In genomic region chr3:190617185-190617584, GRCh38 we compare ENCODE assay signal across 1 cellular context.
TF ChIP-seq lines count a peak whose summit lies in the region.

No MANE protein-coding gene starts in this region.

TF ChIP-seq in HepG2, 621 proteins besides CTCF, POLR2A, EP300 and RAD21 (continued from another document and continues in another):
- TF ChIP-seq, protein P1, sequence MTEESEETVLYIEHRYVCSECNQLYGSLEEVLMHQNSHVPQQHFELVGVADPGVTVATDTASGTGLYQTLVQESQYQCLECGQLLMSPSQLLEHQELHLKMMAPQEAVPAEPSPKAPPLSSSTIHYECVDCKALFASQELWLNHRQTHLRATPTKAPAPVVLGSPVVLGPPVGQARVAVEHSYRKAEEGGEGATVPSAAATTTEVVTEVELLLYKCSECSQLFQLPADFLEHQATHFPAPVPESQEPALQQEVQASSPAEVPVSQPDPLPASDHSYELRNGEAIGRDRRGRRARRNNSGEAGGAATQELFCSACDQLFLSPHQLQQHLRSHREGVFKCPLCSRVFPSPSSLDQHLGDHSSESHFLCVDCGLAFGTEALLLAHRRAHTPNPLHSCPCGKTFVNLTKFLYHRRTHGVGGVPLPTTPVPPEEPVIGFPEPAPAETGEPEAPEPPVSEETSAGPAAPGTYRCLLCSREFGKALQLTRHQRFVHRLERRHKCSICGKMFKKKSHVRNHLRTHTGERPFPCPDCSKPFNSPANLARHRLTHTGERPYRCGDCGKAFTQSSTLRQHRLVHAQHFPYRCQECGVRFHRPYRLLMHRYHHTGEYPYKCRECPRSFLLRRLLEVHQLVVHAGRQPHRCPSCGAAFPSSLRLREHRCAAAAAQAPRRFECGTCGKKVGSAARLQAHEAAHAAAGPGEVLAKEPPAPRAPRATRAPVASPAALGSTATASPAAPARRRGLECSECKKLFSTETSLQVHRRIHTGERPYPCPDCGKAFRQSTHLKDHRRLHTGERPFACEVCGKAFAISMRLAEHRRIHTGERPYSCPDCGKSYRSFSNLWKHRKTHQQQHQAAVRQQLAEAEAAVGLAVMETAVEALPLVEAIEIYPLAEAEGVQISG (CRISPR knock-in tag; IDR thresholded peaks at IDR 0.05), result no peak
- TF ChIP-seq RFX3 (CRISPR knock-in tag; IDR thresholded peaks at IDR 0.05), result peak; percentile 91
- no peak for TF ChIP-seq KDM6A (CRISPR knock-in tag; IDR thresholded peaks at IDR 0.05; ENCODE audit: low read depth)
- no peak for TF ChIP-seq ZNF235 (CRISPR knock-in tag; IDR thresholded peaks at IDR 0.05; ENCODE audit: borderline replicate concordance)
- TF ChIP-seq, protein P2, sequence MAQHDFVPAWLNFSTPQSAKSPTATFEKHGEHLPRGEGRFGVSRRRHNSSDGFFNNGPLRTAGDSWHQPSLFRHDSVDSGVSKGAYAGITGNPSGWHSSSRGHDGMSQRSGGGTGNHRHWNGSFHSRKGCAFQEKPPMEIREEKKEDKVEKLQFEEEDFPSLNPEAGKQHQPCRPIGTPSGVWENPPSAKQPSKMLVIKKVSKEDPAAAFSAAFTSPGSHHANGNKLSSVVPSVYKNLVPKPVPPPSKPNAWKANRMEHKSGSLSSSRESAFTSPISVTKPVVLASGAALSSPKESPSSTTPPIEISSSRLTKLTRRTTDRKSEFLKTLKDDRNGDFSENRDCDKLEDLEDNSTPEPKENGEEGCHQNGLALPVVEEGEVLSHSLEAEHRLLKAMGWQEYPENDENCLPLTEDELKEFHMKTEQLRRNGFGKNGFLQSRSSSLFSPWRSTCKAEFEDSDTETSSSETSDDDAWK (CRISPR knock-in tag; IDR thresholded peaks at IDR 0.05), result no peak
- TF ChIP-seq, protein P3, sequence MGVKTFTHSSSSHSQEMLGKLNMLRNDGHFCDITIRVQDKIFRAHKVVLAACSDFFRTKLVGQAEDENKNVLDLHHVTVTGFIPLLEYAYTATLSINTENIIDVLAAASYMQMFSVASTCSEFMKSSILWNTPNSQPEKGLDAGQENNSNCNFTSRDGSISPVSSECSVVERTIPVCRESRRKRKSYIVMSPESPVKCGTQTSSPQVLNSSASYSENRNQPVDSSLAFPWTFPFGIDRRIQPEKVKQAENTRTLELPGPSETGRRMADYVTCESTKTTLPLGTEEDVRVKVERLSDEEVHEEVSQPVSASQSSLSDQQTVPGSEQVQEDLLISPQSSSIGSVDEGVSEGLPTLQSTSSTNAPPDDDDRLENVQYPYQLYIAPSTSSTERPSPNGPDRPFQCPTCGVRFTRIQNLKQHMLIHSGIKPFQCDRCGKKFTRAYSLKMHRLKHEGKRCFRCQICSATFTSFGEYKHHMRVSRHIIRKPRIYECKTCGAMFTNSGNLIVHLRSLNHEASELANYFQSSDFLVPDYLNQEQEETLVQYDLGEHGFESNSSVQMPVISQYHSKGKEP (CRISPR knock-in tag; IDR thresholded peaks at IDR 0.05), result no peak
- TF ChIP-seq ZFP90 (CRISPR knock-in tag; IDR thresholded peaks at IDR 0.05; ENCODE audit: borderline replicate concordance), result no peak
- no peak for TF ChIP-seq GRHL1 (CRISPR knock-in tag; conservative IDR thresholded peaks at IDR 0.05)
- TF ChIP-seq ZNF543 (CRISPR knock-in tag; IDR thresholded peaks at IDR 0.05), result no peak
- TF ChIP-seq ELF3 (CRISPR knock-in tag; IDR thresholded peaks at IDR 0.05), result peak; percentile 78
- TF ChIP-seq ATF7-NPFF (CRISPR knock-in tag; IDR thresholded peaks at IDR 0.05; ENCODE audit: low read depth), result no peak
- TF ChIP-seq ZBTB37 (CRISPR knock-in tag; IDR thresholded peaks at IDR 0.05), result no peak
- TF ChIP-seq ZNF431 (CRISPR knock-in tag; IDR thresholded peaks at IDR 0.05; ENCODE audit: borderline replicate concordance, low read depth), result no peak
- no peak for TF ChIP-seq SP5 (CRISPR knock-in tag; IDR thresholded peaks at IDR 0.05; ENCODE audit: borderline replicate concordance, low read depth)
- TF ChIP-seq BCL6 (CRISPR knock-in tag; IDR thresholded peaks at IDR 0.05), result peak; percentile 40
- no peak for TF ChIP-seq HCFC1 (IDR thresholded peaks at IDR 0.05; ENCODE audit: low read depth, low read length)
- TF ChIP-seq, protein P4, sequence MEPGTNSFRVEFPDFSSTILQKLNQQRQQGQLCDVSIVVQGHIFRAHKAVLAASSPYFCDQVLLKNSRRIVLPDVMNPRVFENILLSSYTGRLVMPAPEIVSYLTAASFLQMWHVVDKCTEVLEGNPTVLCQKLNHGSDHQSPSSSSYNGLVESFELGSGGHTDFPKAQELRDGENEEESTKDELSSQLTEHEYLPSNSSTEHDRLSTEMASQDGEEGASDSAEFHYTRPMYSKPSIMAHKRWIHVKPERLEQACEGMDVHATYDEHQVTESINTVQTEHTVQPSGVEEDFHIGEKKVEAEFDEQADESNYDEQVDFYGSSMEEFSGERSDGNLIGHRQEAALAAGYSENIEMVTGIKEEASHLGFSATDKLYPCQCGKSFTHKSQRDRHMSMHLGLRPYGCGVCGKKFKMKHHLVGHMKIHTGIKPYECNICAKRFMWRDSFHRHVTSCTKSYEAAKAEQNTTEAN (CRISPR knock-in tag; conservative IDR thresholded peaks at IDR 0.05), result no peak
- TF ChIP-seq, protein P5, sequence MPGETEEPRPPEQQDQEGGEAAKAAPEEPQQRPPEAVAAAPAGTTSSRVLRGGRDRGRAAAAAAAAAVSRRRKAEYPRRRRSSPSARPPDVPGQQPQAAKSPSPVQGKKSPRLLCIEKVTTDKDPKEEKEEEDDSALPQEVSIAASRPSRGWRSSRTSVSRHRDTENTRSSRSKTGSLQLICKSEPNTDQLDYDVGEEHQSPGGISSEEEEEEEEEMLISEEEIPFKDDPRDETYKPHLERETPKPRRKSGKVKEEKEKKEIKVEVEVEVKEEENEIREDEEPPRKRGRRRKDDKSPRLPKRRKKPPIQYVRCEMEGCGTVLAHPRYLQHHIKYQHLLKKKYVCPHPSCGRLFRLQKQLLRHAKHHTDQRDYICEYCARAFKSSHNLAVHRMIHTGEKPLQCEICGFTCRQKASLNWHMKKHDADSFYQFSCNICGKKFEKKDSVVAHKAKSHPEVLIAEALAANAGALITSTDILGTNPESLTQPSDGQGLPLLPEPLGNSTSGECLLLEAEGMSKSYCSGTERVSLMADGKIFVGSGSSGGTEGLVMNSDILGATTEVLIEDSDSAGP (CRISPR knock-in tag; IDR thresholded peaks at IDR 0.05; ENCODE audit: borderline replicate concordance), result no peak
- TF ChIP-seq RXRB (CRISPR knock-in tag; IDR thresholded peaks at IDR 0.05; ENCODE audit: borderline replicate concordance), result no peak
- no peak for TF ChIP-seq ZNF724P (CRISPR knock-in tag; IDR thresholded peaks at IDR 0.05; ENCODE audit: borderline replicate concordance)
- TF ChIP-seq CBX5 (CRISPR knock-in tag; IDR thresholded peaks at IDR 0.05; ENCODE audit: borderline replicate concordance), result no peak
- TF ChIP-seq, protein P6, sequence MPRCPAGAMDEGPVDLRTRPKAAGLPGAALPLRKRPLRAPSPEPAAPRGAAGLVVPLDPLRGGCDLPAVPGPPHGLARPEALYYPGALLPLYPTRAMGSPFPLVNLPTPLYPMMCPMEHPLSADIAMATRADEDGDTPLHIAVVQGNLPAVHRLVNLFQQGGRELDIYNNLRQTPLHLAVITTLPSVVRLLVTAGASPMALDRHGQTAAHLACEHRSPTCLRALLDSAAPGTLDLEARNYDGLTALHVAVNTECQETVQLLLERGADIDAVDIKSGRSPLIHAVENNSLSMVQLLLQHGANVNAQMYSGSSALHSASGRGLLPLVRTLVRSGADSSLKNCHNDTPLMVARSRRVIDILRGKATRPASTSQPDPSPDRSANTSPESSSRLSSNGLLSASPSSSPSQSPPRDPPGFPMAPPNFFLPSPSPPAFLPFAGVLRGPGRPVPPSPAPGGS (CRISPR knock-in tag; IDR thresholded peaks at IDR 0.05), result no peak
- TF ChIP-seq ZNF841 (CRISPR knock-in tag; IDR thresholded peaks at IDR 0.05; ENCODE audit: borderline replicate concordance), result no peak
- no peak for TF ChIP-seq RAD51 (IDR thresholded peaks at IDR 0.05; ENCODE audit: borderline replicate concordance)
- TF ChIP-seq ZNF530 (CRISPR knock-in tag; IDR thresholded peaks at IDR 0.05; ENCODE audit: low read depth), result no peak
- no peak for TF ChIP-seq RELA (CRISPR knock-in tag; IDR thresholded peaks at IDR 0.05)
- no peak for TF ChIP-seq SOX6 (IDR thresholded peaks at IDR 0.05)
- TF ChIP-seq SOX6 (CRISPR knock-in tag; IDR thresholded peaks at IDR 0.05), result 0 out of 2 replicates have a peak, but pooled peaks have one; percentile 20
- TF ChIP-seq TFE3 (CRISPR knock-in tag; IDR thresholded peaks at IDR 0.05), result no peak
- no peak for TF ChIP-seq ZNF713 (CRISPR knock-in tag; IDR thresholded peaks at IDR 0.05)
- no peak for TF ChIP-seq STAG1 (CRISPR knock-in tag; IDR thresholded peaks at IDR 0.05)
- TF ChIP-seq BORCS8-MEF2B (CRISPR knock-in tag; IDR thresholded peaks at IDR 0.05), result no peak
- no peak for TF ChIP-seq ZNF781 (CRISPR knock-in tag; IDR thresholded peaks at IDR 0.05; ENCODE audit: borderline replicate concordance, not compliant biosample characterization)
- peak; percentile 49 for TF ChIP-seq CEBPG (CRISPR knock-in tag; IDR thresholded peaks at IDR 0.05)
- TF ChIP-seq ZC3H4 (CRISPR knock-in tag; IDR thresholded peaks at IDR 0.05; ENCODE audit: borderline replicate concordance), result no peak
- TF ChIP-seq ASH2L (IDR thresholded peaks at IDR 0.05; ENCODE audit: insufficient read length, low read depth, low read length), result peak; percentile 27
- TF ChIP-seq SP4 (CRISPR knock-in tag; IDR thresholded peaks at IDR 0.05), result no peak
- TF ChIP-seq, protein P7, sequence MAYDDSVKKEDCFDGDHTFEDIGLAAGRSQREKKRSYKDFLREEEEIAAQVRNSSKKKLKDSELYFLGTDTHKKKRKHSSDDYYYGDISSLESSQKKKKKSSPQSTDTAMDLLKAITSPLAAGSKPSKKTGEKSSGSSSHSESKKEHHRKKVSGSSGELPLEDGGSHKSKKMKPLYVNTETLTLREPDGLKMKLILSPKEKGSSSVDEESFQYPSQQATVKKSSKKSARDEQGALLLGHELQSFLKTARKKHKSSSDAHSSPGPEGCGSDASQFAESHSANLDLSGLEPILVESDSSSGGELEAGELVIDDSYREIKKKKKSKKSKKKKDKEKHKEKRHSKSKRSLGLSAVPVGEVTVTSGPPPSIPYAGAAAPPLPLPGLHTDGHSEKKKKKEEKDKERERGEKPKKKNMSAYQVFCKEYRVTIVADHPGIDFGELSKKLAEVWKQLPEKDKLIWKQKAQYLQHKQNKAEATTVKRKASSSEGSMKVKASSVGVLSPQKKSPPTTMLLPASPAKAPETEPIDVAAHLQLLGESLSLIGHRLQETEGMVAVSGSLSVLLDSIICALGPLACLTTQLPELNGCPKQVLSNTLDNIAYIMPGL (CRISPR knock-in tag; IDR thresholded peaks at IDR 0.05; ENCODE audit: borderline replicate concordance in 1 of 2, low read depth in 1 of 2), result no peak
- TF ChIP-seq SAP130 (CRISPR knock-in tag; IDR thresholded peaks at IDR 0.05; ENCODE audit: low read depth), result peak; percentile 68
- peak; percentile 19; the same call in 1 of the 2 replicates for TF ChIP-seq IRF2 (CRISPR knock-in tag; IDR thresholded peaks at IDR 0.05)
- TF ChIP-seq MBNL3 (CRISPR knock-in tag; conservative IDR thresholded peaks at IDR 0.05), result no peak
- TF ChIP-seq, protein P8, sequence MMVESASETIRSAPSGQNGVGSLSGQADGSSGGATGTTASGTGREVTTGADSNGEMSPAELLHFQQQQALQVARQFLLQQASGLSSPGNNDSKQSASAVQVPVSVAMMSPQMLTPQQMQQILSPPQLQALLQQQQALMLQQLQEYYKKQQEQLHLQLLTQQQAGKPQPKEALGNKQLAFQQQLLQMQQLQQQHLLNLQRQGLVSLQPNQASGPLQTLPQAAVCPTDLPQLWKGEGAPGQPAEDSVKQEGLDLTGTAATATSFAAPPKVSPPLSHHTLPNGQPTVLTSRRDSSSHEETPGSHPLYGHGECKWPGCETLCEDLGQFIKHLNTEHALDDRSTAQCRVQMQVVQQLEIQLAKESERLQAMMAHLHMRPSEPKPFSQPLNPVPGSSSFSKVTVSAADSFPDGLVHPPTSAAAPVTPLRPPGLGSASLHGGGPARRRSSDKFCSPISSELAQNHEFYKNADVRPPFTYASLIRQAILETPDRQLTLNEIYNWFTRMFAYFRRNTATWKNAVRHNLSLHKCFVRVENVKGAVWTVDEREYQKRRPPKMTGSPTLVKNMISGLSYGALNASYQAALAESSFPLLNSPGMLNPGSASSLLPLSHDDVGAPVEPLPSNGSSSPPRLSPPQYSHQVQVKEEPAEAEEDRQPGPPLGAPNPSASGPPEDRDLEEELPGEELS (CRISPR knock-in tag; IDR thresholded peaks at IDR 0.05), result peak; percentile 63; the same call in 1 of the 2 replicates
- TF ChIP-seq SRSF9 (IDR thresholded peaks at IDR 0.05; ENCODE audit: borderline replicate concordance, insufficient read depth, low read depth, low read length, poor library complexity, severe bottlenecking), result no peak
- peak; percentile 43; the same call in 1 of the 2 replicates for TF ChIP-seq FOXA3 (CRISPR knock-in tag; IDR thresholded peaks at IDR 0.05)
- peak; percentile 52; the same call in 1 of the 2 replicates for TF ChIP-seq NCOR1 (IDR thresholded peaks at IDR 0.05; ENCODE audit: borderline replicate concordance, low read length)
- no peak for TF ChIP-seq MTA3 (CRISPR knock-in tag; IDR thresholded peaks at IDR 0.05)
